ENCODE assay signal across 12 cellular contexts in the genomic region with DNA sequence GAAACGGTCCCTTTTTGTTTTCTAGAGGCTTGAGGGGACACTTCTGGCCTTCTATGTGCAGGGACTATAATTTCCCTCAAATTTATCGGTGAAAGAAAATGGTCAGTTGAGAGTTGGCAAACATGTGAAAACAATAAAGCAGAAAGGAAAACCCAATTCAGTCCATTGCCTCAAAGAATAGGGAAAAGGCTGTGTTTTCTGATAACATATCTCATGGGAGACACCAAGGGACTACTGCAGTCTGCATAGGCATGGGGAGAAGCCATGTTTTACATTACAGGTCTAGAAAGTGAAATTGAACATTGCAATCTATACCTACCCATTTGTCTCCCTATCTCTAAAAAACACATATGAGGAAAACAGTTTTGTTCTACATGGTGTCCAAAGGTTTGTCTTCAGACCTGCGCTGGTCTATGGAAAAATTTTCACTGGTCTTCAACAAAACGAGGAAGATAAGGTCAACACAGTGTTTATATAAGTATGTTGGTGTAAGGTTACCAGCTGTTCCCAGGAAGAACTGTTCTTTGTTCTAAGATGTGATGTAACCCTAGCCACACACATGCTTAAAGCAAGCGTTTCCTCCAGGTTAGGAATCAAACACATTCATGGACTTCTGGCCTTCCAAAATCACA.
A peak's percentile ranks its signal among the peaks of the same experiment; 100 is the strongest.
DNase-seq lines count a peak whose midpoint lies in the region; ATAC-seq, FAIRE-seq and TF ChIP-seq lines count a peak whose summit lies in the region.
"Had no signal": no experiment of that assay in that cellular context is flagged by ENCODE, and none has a peak within 500 bp of the region (broad histone marks: within the 10 kb centered on the region; RNA-seq: fewer than 3 reads in every experiment).

No MANE protein-coding gene starts in this region.

- TF ChIP-seq CTCF in HCT116 (IDR thresholded peaks at IDR 0.05 in 2 of 3, conservative IDR thresholded peaks at IDR 0.05 in 1 of 3; ENCODE audit: borderline replicate concordance in 1 of 3, insufficient read depth in 1 of 3, low read depth in 2 of 3, low read length in 2 of 3) (no peak), chondrocyte (IDR thresholded peaks at IDR 0.05) (no peak), pancreas (IDR thresholded peaks at IDR 0.05) (no peak), ovary (IDR thresholded peaks at IDR 0.05) (no peak)

- H3K9me3 Mint-ChIP-seq in chondrocyte (ENCODE audit: low read depth) = peaks cover 3% of the 10 kb centered on the region
- H3K9me3 Mint-ChIP-seq: activated B cell treated with CpG ODN at 0.5 μM for 24 hours had no signal

- WGBS in pancreas, 2 donors = 46 to 52% methylated on average over 5 of the region's 5 CpGs
- 69 to 74% (median 72%) methylated on average over 5 of the region's 5 CpGs for WGBS in ovary, 3 donors

- H3K79me2 ChIP-seq in HCT116 (ENCODE audit: insufficient read depth, low read length) = no peaks in the 10 kb centered on the region

- POLR2A ChIA-PET in HCT116 (lab: Charles Lee) = interaction anchor here (0.7 kb wide), 1 partner anchor 39 kb away, joined by 3 read pairs; no protein-coding TSS in a partner anchor

- no peak for TF ChIP-seq EP300 in ovary (IDR thresholded peaks at IDR 0.05)

- H3K9me2 ChIP-seq in HCT116 (ENCODE audit: insufficient read depth) = no peaks in the 10 kb centered on the region

- TF ChIP-seq RAD21 in HCT116 (IDR thresholded peaks at IDR 0.05; ENCODE audit: low read depth) = no peak

- ATAC-seq in HCT116 (no peak), pancreas (peak; percentile 48 to 83 (median 75)), GM19351 (IDR thresholded peaks at IDR 0.05; ENCODE audit: unreplicated experiment) (no peak), HG03354 (IDR thresholded peaks at IDR 0.05; ENCODE audit: poor library complexity, severe bottlenecking, unreplicated experiment) (no peak)

- RAD21 ChIA-PET in HCT116 (lab: Charles Lee; ENCODE audit: low non-redundant PET in 1 of 2, low total read pairs in 2 of 2, uncharacterized antibody in 2 of 2, unreplicated experiment in 2 of 2) = no interaction called here

- H3K27me3 Mint-ChIP-seq in chondrocyte (ENCODE audit: low read depth) = no peaks in the 10 kb centered on the region

- H3K27ac ChIP-seq in HCT116 (ENCODE audit: low read depth, low read length) (no peak overlapping the region), pancreas (no peak overlapping the region), ovary (no peak overlapping the region)
- H3K27ac ChIP-seq: adrenal gland, spleen had no signal

- H3K4me1 ChIP-seq in HCT116 (ENCODE audit: control insufficient read depth in 1 of 2, insufficient read depth in 2 of 2, low read length in 2 of 2) (peaks cover 4 to 11% of the 10 kb centered on the region in 2 experiments; a peak in 3 of 4 replicates), pancreas (no peaks in the 10 kb centered on the region), ovary (ENCODE audit: insufficient read depth) (peaks cover 3% of the 10 kb centered on the region)
- H3K4me1 ChIP-seq: adrenal gland had no signal

- no peaks in the 10 kb centered on the region for H4K20me1 ChIP-seq in HCT116 (ENCODE audit: insufficient read depth)

- H3K9me3 ChIP-seq in HCT116 (ENCODE audit: control insufficient read depth in 1 of 2, insufficient read depth in 1 of 2, low read depth in 1 of 2, low read length in 2 of 2) = no peaks in the 10 kb centered on the region
- H3K9me3 ChIP-seq in pancreas = no peaks in the 10 kb centered on the region
- H3K9me3 ChIP-seq in ovary = no peaks in the 10 kb centered on the region
- H3K9me3 ChIP-seq: adrenal gland, spleen had no signal

- CTCF ChIA-PET in HCT116 (lab: Charles Lee) = no interaction called here

- peaks cover 74% of the 10 kb centered on the region for H3K4me1 Mint-ChIP-seq in chondrocyte (ENCODE audit: low read depth)

- peak overlapping the region; percentile 17 for H2AFZ ChIP-seq in HCT116 (ENCODE audit: low read depth, low read length, poor library complexity, severe bottlenecking)

- DNase-seq in HCT116 (ENCODE audit: low read depth, low spot score) (peak; percentile 8), NCI-H2196 (lab: John Stamatoyannopoulos, UW; ENCODE audit: unreplicated experiment) (peak; percentile 64), chondrocyte (ENCODE audit: low spot score) (no peak), pancreas (no peak), NCI-H2227 (lab: John Stamatoyannopoulos, UW; ENCODE audit: unreplicated experiment) (no peak), ovary (no peak)
- DNase-seq: activated B cell treated with CpG ODN at 0.5 μM for 24 hours, NCI-H187 treated with DMSO at 0.1 percent for 48 hours, spleen had no signal

- H3K36me3 Mint-ChIP-seq in chondrocyte (ENCODE audit: low read depth) = no peaks in the 10 kb centered on the region

- H3K27me3 ChIP-seq in HCT116 (ENCODE audit: insufficient read depth, low read length) (no peaks in the 10 kb centered on the region), pancreas (no peaks in the 10 kb centered on the region), ovary (no peaks in the 10 kb centered on the region)
- H3K27me3 ChIP-seq: adrenal gland, spleen had no signal

- no peak for TF ChIP-seq POLR2A in HCT116 (IDR thresholded peaks at IDR 0.05; ENCODE audit: borderline replicate concordance, extremely low read depth, insufficient read depth, insufficient read length)
- TF ChIP-seq POLR2A in ovary (IDR thresholded peaks at IDR 0.05) = no peak

- no peak overlapping the region for H3K9ac ChIP-seq in HCT116 (ENCODE audit: low read length)

- no peak for FAIRE-seq in pancreas (lab: Jason Lieb, UNC)

- H3K4me2 ChIP-seq in HCT116 (ENCODE audit: low read length) = no peak overlapping the region

- intact Hi-C loops in HCT116 (cut with micrococcal nuclease) (no loop called here), pancreas (cut with DNase I) (no loop called here), ovary (cut with DNase I) (no loop called here)

- peak overlapping the region; percentile 29 for H3K27ac Mint-ChIP-seq in chondrocyte (ENCODE audit: unreplicated experiment)
- H3K27ac Mint-ChIP-seq: activated B cell treated with CpG ODN at 0.5 μM for 24 hours had no signal

- no peaks in the 10 kb centered on the region for H3K36me3 ChIP-seq in HCT116 (ENCODE audit: control insufficient read depth in 1 of 2, insufficient read depth in 2 of 2, low read length in 2 of 2)
- H3K36me3 ChIP-seq in pancreas = no peaks in the 10 kb centered on the region
- no peaks in the 10 kb centered on the region for H3K36me3 ChIP-seq in ovary
- H3K36me3 ChIP-seq: adrenal gland, spleen had no signal

- no peak overlapping the region for H3K4me3 Mint-ChIP-seq in chondrocyte (ENCODE audit: unreplicated experiment)
- H3K4me3 Mint-ChIP-seq: activated B cell treated with CpG ODN at 0.5 μM for 24 hours had no signal

- no TSS peak for BruUV-seq in HCT116 (replicated peaks; lab: Mats Ljungman, UMichigan)

- H3K4me3 ChIP-seq in HCT116 (replicated peaks in 1 of 2; ENCODE audit: low read depth in 1 of 2, low read length in 2 of 2) = no peak overlapping the region
- H3K4me3 ChIP-seq in pancreas = no peak overlapping the region
- H3K4me3 ChIP-seq in ovary = no peak overlapping the region
- H3K4me3 ChIP-seq: adrenal gland, spleen had no signal

TF ChIP-seq in HCT116, 20 proteins besides CTCF, POLR2A, EP300 and RAD21 (continues in another document):
- no peak for TF ChIP-seq POLR2AphosphoS5 (IDR thresholded peaks at IDR 0.05; ENCODE audit: low read depth, low read length)
- no peak for TF ChIP-seq YY1 (IDR thresholded peaks at IDR 0.05; ENCODE audit: extremely low read depth, insufficient replicate concordance, low read depth, low read length)
- no peak for TF ChIP-seq SIN3A (IDR thresholded peaks at IDR 0.05; ENCODE audit: low read depth)
- TF ChIP-seq JUND (IDR thresholded peaks at IDR 0.05) = no peak
- TF ChIP-seq FOSL1 (IDR thresholded peaks at IDR 0.05; ENCODE audit: low read depth) = no peak
- no peak for TF ChIP-seq EZH2 (IDR thresholded peaks at IDR 0.05)
- TF ChIP-seq SP1 (IDR thresholded peaks at IDR 0.05; ENCODE audit: low read depth) = 0 out of 2 replicates have a peak, but pooled peaks have one; percentile 34
- no peak for TF ChIP-seq ZNF274 (IDR thresholded peaks at IDR 0.05; ENCODE audit: low read depth, low read length)
- TF ChIP-seq, protein P1, sequence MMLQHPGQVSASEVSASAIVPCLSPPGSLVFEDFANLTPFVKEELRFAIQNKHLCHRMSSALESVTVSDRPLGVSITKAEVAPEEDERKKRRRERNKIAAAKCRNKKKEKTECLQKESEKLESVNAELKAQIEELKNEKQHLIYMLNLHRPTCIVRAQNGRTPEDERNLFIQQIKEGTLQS (IDR thresholded peaks at IDR 0.05) = no peak
- no peak for TF ChIP-seq EGR1 (IDR thresholded peaks at IDR 0.05; ENCODE audit: low read depth)
- peak; percentile 40; the same call in 1 of the 2 replicates for TF ChIP-seq CEBPB (IDR thresholded peaks at IDR 0.05; ENCODE audit: low read depth)
- no peak for TF ChIP-seq TCF7L2 (IDR thresholded peaks at IDR 0.05; ENCODE audit: borderline replicate concordance, extremely low read depth, insufficient read depth, insufficient read length)
- TF ChIP-seq, protein P2, sequence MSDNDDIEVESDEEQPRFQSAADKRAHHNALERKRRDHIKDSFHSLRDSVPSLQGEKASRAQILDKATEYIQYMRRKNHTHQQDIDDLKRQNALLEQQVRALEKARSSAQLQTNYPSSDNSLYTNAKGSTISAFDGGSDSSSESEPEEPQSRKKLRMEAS (IDR thresholded peaks at IDR 0.05) = peak; percentile 50; the same call in 1 of the 2 replicates
- TF ChIP-seq CBX3 (IDR thresholded peaks at IDR 0.05; ENCODE audit: low read depth) = no peak

Comparison
In these comparisons a context has a peak if more than half of its experiments do, and no peak if none do; other contexts are left out.
1. ATAC-seq: peak in pancreas (4 of 4); none in HCT116 (single experiment), GM19351 (single experiment) and HG03354 (single experiment).
2. DNase-seq: peak in HCT116 (single experiment) and NCI-H2196 (single experiment); none in chondrocyte (single experiment), pancreas (0 of 6), NCI-H2227 (single experiment) and ovary (0 of 5).